19 cellular contexts compared by ENCODE assay signal in the genomic region with DNA sequence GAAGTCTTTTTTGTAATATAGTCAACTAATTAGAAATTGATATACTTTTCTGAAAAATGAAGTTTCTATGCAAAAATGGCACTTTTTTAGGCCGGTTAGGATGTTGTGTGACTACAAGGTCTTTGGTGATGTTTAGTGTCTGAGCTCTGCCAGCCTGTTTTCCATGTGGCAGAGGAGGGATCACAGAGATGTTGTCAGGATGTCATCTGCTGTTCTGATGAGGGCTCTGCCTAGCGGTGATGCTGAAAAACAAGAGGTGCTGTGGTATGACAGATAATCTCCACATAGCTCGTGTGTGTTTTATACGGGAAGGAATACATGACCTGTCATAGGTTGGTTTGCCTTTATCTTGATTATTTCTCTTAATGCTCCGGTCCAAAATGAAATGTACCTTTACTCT. TPM values are rescaled to one million over a fixed set of nuclear protein-coding genes. Genes with fewer than 3 reads are reported as not detected.
DNase-seq lines count a peak whose midpoint lies in the region; ATAC-seq and TF ChIP-seq lines count a peak whose summit lies in the region.
"Had no signal": no experiment of that assay in that cellular context is flagged by ENCODE, and none has a peak within 500 bp of the region (broad histone marks: within the 10 kb centered on the region; RNA-seq: fewer than 3 reads in every experiment).

No MANE protein-coding gene starts in this region.

- peak; percentile 24 for DNase-seq in NCI-H748 (lab: John Stamatoyannopoulos, UW; ENCODE audit: unreplicated experiment)
- no peak for DNase-seq in NCI-H748 treated with DMSO at 0.1 percent for 48 hours (lab: John Stamatoyannopoulos, UW)
- DNase-seq in IMR-90: no peak
- peak; percentile 53 to 65 for DNase-seq in NCI-H526 (lab: John Stamatoyannopoulos, UW)
- peak; percentile 7 for DNase-seq in osteocyte (ENCODE audit: extremely low spot score, unreplicated experiment)
- DNase-seq in NCI-H1092 (lab: John Stamatoyannopoulos, UW): no peak
- no peak for DNase-seq in G401 (ENCODE audit: low spot score)
- DNase-seq: Caco-2, DND-41, GDM1, GOT3, KG1, NCI-H1048, NCI-H146, RPMI8226, T-helper 2 cell had no signal

- peaks cover 5% of the 10 kb centered on the region; the same call in 1 of the 2 replicates for H3K4me1 ChIP-seq in IMR-90 (ENCODE audit: control insufficient read depth, insufficient read depth, low read length)
- H3K4me1 ChIP-seq: A549, Caco-2 had no signal

- H3K4me3 Mint-ChIP-seq in osteocyte (ENCODE audit: unreplicated experiment): no peak overlapping the region

- no peak overlapping the region for H3K27ac Mint-ChIP-seq in osteocyte (ENCODE audit: unreplicated experiment)

- no peaks in the 10 kb centered on the region for H3K9me3 ChIP-seq in IMR-90 (ENCODE audit: control insufficient read depth, insufficient read depth, low read length)
- H3K9me3 ChIP-seq: A549, Caco-2 had no signal

- peaks cover 10% of the 10 kb centered on the region for H3K9me1 ChIP-seq in IMR-90 (ENCODE audit: insufficient read depth, low read length)

- BruUV-seq in IMR-90 (replicated peaks; lab: Mats Ljungman, UMichigan): no TSS peak

- in situ Hi-C loops in IMR-90 (cut with MboI; ENCODE audit: low sequenced_read_pairs) (no loop called here), G401 (cut with HindIII; ENCODE audit: low sequenced_read_pairs) (no loop called here)

- H4K8ac ChIP-seq in IMR-90 (ENCODE audit: low read depth in 2 of 2, low read length in 2 of 2): no peak overlapping the region

- H2BK5ac ChIP-seq in IMR-90 (ENCODE audit: low read depth, low read length, poor library complexity, severe bottlenecking): no peak overlapping the region

- H4K20me1 ChIP-seq in IMR-90 (ENCODE audit: insufficient read depth, low read length): no peaks in the 10 kb centered on the region

- H3K9me3 Mint-ChIP-seq in osteocyte (ENCODE audit: unreplicated experiment): no peaks in the 10 kb centered on the region

- H4K91ac ChIP-seq in IMR-90 (ENCODE audit: insufficient read depth, low read depth, low read length): no peak overlapping the region

- H3K14ac ChIP-seq in IMR-90 (replicated peaks; ENCODE audit: low read depth, low read length): no peak overlapping the region; the same call in 1 of the 2 replicates

- POLR2A ChIA-PET in IMR-90 (lab: Charles Lee; ENCODE audit: unreplicated experiment): no interaction called here

- H3K36me3 ChIP-seq in IMR-90 (ENCODE audit: control insufficient read depth, insufficient read depth, low read length): peaks cover 16% of the 10 kb centered on the region

- no peaks in the 10 kb centered on the region for H3K27me3 Mint-ChIP-seq in osteocyte (ENCODE audit: unreplicated experiment)

- CTCF ChIA-PET in IMR-90 (lab: Yijun Ruan, JAX): no interaction called here

- 100% methylated on average over 1 of the region's 5 CpGs; no CpG with 5 or more reads in 1 of the 2 experiments for WGBS in IMR-90 (ENCODE audit: extremely low coverage in 2 of 2, insufficient read length in 1 of 2), 2 experiments

- H2BK120ac ChIP-seq in IMR-90 (ENCODE audit: low read depth, low read length): no peak overlapping the region; the same call in 1 of the 2 replicates

- no peak for TF ChIP-seq CTCF in IMR-90 (conservative IDR thresholded peaks at IDR 0.05; ENCODE audit: low read depth, low read length)
- TF ChIP-seq CTCF in osteocyte (IDR thresholded peaks at IDR 0.05): no peak

- no peak for ATAC-seq in IMR-90 (ENCODE audit: low read depth)
- ATAC-seq: GM12878 had no signal

- H3K9ac ChIP-seq in IMR-90 (ENCODE audit: low read depth, low read length): no peak overlapping the region

- H3K18ac ChIP-seq in IMR-90 (ENCODE audit: low read depth, low read length): no peak overlapping the region

- H3K4me1 Mint-ChIP-seq in osteocyte (ENCODE audit: unreplicated experiment): peaks cover 3% of the 10 kb centered on the region

- H3K4ac ChIP-seq in IMR-90 (ENCODE audit: low read depth, low read length): peak overlapping the region; percentile 64

- no peak overlapping the region for H2AK9ac ChIP-seq in IMR-90 (replicated peaks; ENCODE audit: low read depth, low read length, poor library complexity)

- H2BK20ac ChIP-seq in IMR-90 (ENCODE audit: low read depth, low read length): peak overlapping the region; percentile 32; the same call in 1 of the 2 replicates

- H3K4me3 ChIP-seq in IMR-90 (ENCODE audit: insufficient read depth, low read depth, low read length): no peak overlapping the region
- H3K4me3 ChIP-seq: A549, GM12878 had no signal

- no peak for TF ChIP-seq POLR2A in IMR-90 (IDR thresholded peaks at IDR 0.05; ENCODE audit: low read depth, low read length)

- peak overlapping the region; percentile 32; the same call in 1 of the 2 replicates for H2AK5ac ChIP-seq in IMR-90 (ENCODE audit: low read depth, low read length)

- H3K36me3 Mint-ChIP-seq in osteocyte (ENCODE audit: unreplicated experiment): peaks cover 23% of the 10 kb centered on the region

- no peak overlapping the region for H4K5ac ChIP-seq in IMR-90 (ENCODE audit: low read depth, low read length)

- H3K27me3 ChIP-seq in IMR-90 (ENCODE audit: control insufficient read depth, insufficient read depth, low read length): no peaks in the 10 kb centered on the region

- no peak overlapping the region for H3K56ac ChIP-seq in IMR-90 (ENCODE audit: extremely low read depth, insufficient read depth, low read length)

- H2AFZ ChIP-seq in IMR-90 (replicated peaks; ENCODE audit: low read length, poor library complexity): no peak overlapping the region

- dilution Hi-C loops in IMR-90 (cut with HindIII; ENCODE audit: low sequenced_read_pairs, unreplicated experiment): no loop called here

- intact Hi-C loops in IMR-90 (cut with micrococcal nuclease): no loop called here

- no peak overlapping the region for H2BK15ac ChIP-seq in IMR-90 (ENCODE audit: low read depth, low read length)

- peaks cover 7 to 21% of the 10 kb centered on the region in 2 experiments; a peak in 3 of 4 replicates for H3K79me1 ChIP-seq in IMR-90 (ENCODE audit: low read depth in 1 of 2, low read length in 2 of 2)

- no peak overlapping the region for H3K4me2 ChIP-seq in IMR-90 (ENCODE audit: low read depth, low read length)
- H3K4me2 ChIP-seq: A549 had no signal

- no peak for TF ChIP-seq RAD21 in IMR-90 (IDR thresholded peaks at IDR 0.05; ENCODE audit: low read length)

- no peak overlapping the region for H3K27ac ChIP-seq in IMR-90 (ENCODE audit: insufficient read depth, low read length)
- H3K27ac ChIP-seq: A549, C4-2B had no signal

- peak overlapping the region; percentile 42; the same call in 1 of the 2 replicates for H3K23ac ChIP-seq in IMR-90 (ENCODE audit: low read depth, low read length)

TF ChIP-seq in IMR-90, 13 proteins besides CTCF, POLR2A, EP300 and RAD21:
- no peak for TF ChIP-seq MAFK (IDR thresholded peaks at IDR 0.05; ENCODE audit: low read depth, low read length)
- no peak for TF ChIP-seq MAZ (IDR thresholded peaks at IDR 0.05; ENCODE audit: borderline replicate concordance, low read depth, low read length)
- TF ChIP-seq, protein P1, sequence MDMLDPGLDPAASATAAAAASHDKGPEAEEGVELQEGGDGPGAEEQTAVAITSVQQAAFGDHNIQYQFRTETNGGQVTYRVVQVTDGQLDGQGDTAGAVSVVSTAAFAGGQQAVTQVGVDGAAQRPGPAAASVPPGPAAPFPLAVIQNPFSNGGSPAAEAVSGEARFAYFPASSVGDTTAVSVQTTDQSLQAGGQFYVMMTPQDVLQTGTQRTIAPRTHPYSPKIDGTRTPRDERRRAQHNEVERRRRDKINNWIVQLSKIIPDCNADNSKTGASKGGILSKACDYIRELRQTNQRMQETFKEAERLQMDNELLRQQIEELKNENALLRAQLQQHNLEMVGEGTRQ (IDR thresholded peaks at IDR 0.05; ENCODE audit: low read depth, low read length): no peak
- no peak for TF ChIP-seq MXI1 (IDR thresholded peaks at IDR 0.05; ENCODE audit: borderline replicate concordance, low read depth, low read length)
- TF ChIP-seq CHD1 (IDR thresholded peaks at IDR 0.05; ENCODE audit: low read depth, low read length): no peak
- TF ChIP-seq RCOR1 (IDR thresholded peaks at IDR 0.05; ENCODE audit: insufficient replicate concordance, low read length): no peak
- no peak for TF ChIP-seq NFE2L2 (IDR thresholded peaks at IDR 0.05; ENCODE audit: low read depth, low read length)
- TF ChIP-seq, protein P2, sequence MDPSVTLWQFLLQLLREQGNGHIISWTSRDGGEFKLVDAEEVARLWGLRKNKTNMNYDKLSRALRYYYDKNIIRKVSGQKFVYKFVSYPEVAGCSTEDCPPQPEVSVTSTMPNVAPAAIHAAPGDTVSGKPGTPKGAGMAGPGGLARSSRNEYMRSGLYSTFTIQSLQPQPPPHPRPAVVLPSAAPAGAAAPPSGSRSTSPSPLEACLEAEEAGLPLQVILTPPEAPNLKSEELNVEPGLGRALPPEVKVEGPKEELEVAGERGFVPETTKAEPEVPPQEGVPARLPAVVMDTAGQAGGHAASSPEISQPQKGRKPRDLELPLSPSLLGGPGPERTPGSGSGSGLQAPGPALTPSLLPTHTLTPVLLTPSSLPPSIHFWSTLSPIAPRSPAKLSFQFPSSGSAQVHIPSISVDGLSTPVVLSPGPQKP (IDR thresholded peaks at IDR 0.05; ENCODE audit: borderline replicate concordance, low read depth, low read length): no peak
- no peak for TF ChIP-seq RFX5 (IDR thresholded peaks at IDR 0.05; ENCODE audit: low read depth, low read length)

RNA-seq across cellular contexts. Expression of a gene that starts 12.0 kb away (rescaled TPM):
- total RNA-seq in IMR-90 (2012; rRNA removed) (58.6 and 89.8 TPM in 2 replicates), osteocyte (68.7 and 71.6 TPM in 2 replicates)
- polyA plus RNA-seq in IMR-90 (2012; rRNA removed): 74.3 and 84.5 TPM in 2 replicates
- 35.1 and 39.0 TPM in 2 replicates for polyA plus RNA-seq in IMR-90 (2012; cell fraction: cytosol; rRNA removed)
- polyA plus RNA-seq in IMR-90 (2012; cell fraction: nucleus; rRNA removed; ENCODE audit: low replicate concordance): 9.4 and 49.6 TPM in 2 replicates
- not detected in 2 replicates for total RNA-seq in G401 (2014; rRNA removed; shearing (Covaris generic))

RNA-seq across cellular contexts. Expression of a gene that starts 38.9 kb away (rescaled TPM):
- 64.5 and 72.8 TPM in 2 replicates for total RNA-seq in IMR-90 (2012; rRNA removed)
- 24.7 and 29.2 TPM in 2 replicates for polyA plus RNA-seq in IMR-90 (2012; rRNA removed)
- 3.7 and 6.6 TPM in 2 replicates for polyA plus RNA-seq in IMR-90 (2012; cell fraction: cytosol; rRNA removed)
- polyA plus RNA-seq in IMR-90 (2012; cell fraction: nucleus; rRNA removed; ENCODE audit: low replicate concordance): 2.8 and 28.8 TPM in 2 replicates
- total RNA-seq in osteocyte: 27.7 and 28.8 TPM in 2 replicates
- 42.7 and 47.8 TPM in 2 replicates for total RNA-seq in G401 (2014; rRNA removed; shearing (Covaris generic))

RNA-seq across cellular contexts. Expression of a gene that starts 39.0 kb away (rescaled TPM):
- total RNA-seq in IMR-90 (2012; rRNA removed) (48.6 and 61.1 TPM in 2 replicates), osteocyte (91.8 and 98.0 TPM in 2 replicates)
- polyA plus RNA-seq in IMR-90 (2012; rRNA removed): 88.1 and 93.9 TPM in 2 replicates
- polyA plus RNA-seq in IMR-90 (2012; cell fraction: cytosol; rRNA removed): 28.5 and 49.7 TPM in 2 replicates
- polyA plus RNA-seq in IMR-90 (2012; cell fraction: nucleus; rRNA removed; ENCODE audit: low replicate concordance): 30.7 and 134 TPM in 2 replicates
- 45.7 and 72.9 TPM in 2 replicates for total RNA-seq in G401 (2014; rRNA removed; shearing (Covaris generic))

Comparison
In these comparisons a context has a peak if more than half of its experiments do, and no peak if none do; other contexts are left out.
1. DNase-seq: peak in NCI-H748 (single experiment), NCI-H526 (2 of 2) and osteocyte (single experiment); none in NCI-H748 treated with DMSO at 0.1 percent for 48 hours (single experiment), IMR-90 (single experiment), NCI-H1092 (single experiment) and G401 (single experiment).
2. RNA of a gene that starts 12.0 kb away (total RNA-seq): 58.6 to 89.8 TPM in IMR-90 and 68.7 to 71.6 TPM in osteocyte; not detected in G401; every median in the first group is over 10 times any median in the second.